ENCODE assay signal across 15 cellular contexts in the genomic region with DNA sequence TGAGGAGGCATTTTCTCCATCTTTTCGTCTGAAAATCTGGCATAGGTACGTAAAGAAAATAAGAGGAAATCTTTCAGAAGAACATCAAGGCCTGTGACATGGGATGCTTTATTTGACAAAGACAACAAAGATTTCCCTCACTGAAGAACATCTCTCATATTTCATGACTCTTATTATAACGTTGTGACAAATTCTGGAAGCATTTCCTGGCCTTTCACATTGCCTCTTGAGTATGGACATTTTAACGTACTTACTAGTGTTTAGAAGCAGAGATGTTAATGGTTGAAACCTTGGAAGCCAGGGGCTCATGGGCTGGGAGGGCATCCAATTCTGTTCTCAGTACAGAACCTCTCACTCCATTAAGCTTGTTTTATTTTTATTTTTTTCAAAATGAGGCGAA.
"Had no signal": no experiment of that assay in that cellular context is flagged by ENCODE, and none has a peak within 500 bp of the region (broad histone marks: within the 10 kb centered on the region; RNA-seq: fewer than 3 reads in every experiment).

No MANE protein-coding gene starts in this region.

- H3K79me2 ChIP-seq: hepatocyte had no signal

- H3K27me3 ChIP-seq: adrenal gland, cardiac muscle cell, foreskin keratinocyte, hepatocyte had no signal

- DNase-seq: activated CD4-positive, alpha-beta T cell treated with anti-CD3 and anti-CD28 coated beads for 1 hour; activated gamma-delta T cell; adrenal gland; foreskin keratinocyte; left cardiac atrium; lower lobe of right lung; natural killer cell; posterior cingulate gyrus; stimulated activated CD4-positive, alpha-beta T cell treated with anti-CD3 and anti-CD28 coated beads, Interleukin-12 subunit alpha, Interleukin-12 subunit beta, amount 100 ng/mL, for 4 hours; stimulated activated CD4-positive, alpha-beta T cell treated with anti-CD3 and anti-CD28 coated beads, Interleukin-1b, Interleukin-23, amount 100 ng/mL, for 48 hours; stimulated activated CD8-positive, alpha-beta memory T cell treated with anti-CD3 and anti-CD28 coated beads, Interleukin-4, amount 100 ng/mL, for 48 hours; stimulated activated naive CD4-positive, alpha-beta T cell; WERI-Rb-1 had no signal

- H3K4me2 ChIP-seq: hepatocyte had no signal

- H2AFZ ChIP-seq: hepatocyte had no signal

- H3K36me3 ChIP-seq: adrenal gland, cardiac muscle cell, lower lobe of right lung had no signal

- H3K9me3 ChIP-seq: adrenal gland, lower lobe of right lung had no signal

- ATAC-seq: foreskin keratinocyte, left cardiac atrium, lower lobe of right lung, natural killer cell had no signal

- H3K4me3 ChIP-seq: adrenal gland, cardiac muscle cell, hepatocyte, lower lobe of right lung had no signal

- H3K4me1 ChIP-seq: adrenal gland, lower lobe of right lung had no signal

- H3K27ac ChIP-seq: adrenal gland, cardiac muscle cell, foreskin keratinocyte, hepatocyte, lower lobe of right lung, WERI-Rb-1 had no signal
